Comparison of ENCODE assay signal across 8 cellular contexts in genomic region chr3:128076783-128077624, GRCh38. TPM values are rescaled to one million over a fixed set of nuclear protein-coding genes. Genes with fewer than 3 reads are reported as not detected.
DNase-seq lines count a peak whose midpoint lies in the region; ATAC-seq and TF ChIP-seq lines count a peak whose summit lies in the region.

No MANE protein-coding gene starts in this region.

- peaks cover 41% of the 10 kb centered on the region for H3K36me3 Mint-ChIP-seq in CD4-positive, CD25-positive, alpha-beta regulatory T cell

- intact Hi-C loops in right lobe of liver (cut with DNase I) = loop anchor here in 1 of 2 donors (10.0 kb wide), 1 partner anchor 418 kb away; the partner anchor contains the start of gene GATA2

- H3K4me3 ChIP-seq in CD4-positive, CD25-positive, alpha-beta regulatory T cell (ENCODE audit: low read depth, low read length) = no peak overlapping the region
- H3K4me3 ChIP-seq in NT2/D1 (ENCODE audit: insufficient read length, low read depth) = peak overlapping the region; percentile 36
- H3K4me3 ChIP-seq in right lobe of liver = peak overlapping the region; percentile 39 to 45 (median 40)

- peak overlapping the region in 1 of 3 donors; percentile 17 for H3K27ac Mint-ChIP-seq in CD4-positive, CD25-positive, alpha-beta regulatory T cell

- TF ChIP-seq CTCF in right lobe of liver (IDR thresholded peaks at IDR 0.05) = no peak

- H3K9me3 Mint-ChIP-seq in CD4-positive, CD25-positive, alpha-beta regulatory T cell = no peaks in the 10 kb centered on the region

- peaks cover 0 to 20% (median 4%) of the 10 kb centered on the region in 4 donors for H3K4me1 Mint-ChIP-seq in CD4-positive, CD25-positive, alpha-beta regulatory T cell

- H3K9me3 ChIP-seq in CD4-positive, CD25-positive, alpha-beta regulatory T cell (ENCODE audit: control insufficient read depth in 2 of 2, low read length in 2 of 2) = no peaks in the 10 kb centered on the region
- H3K9me3 ChIP-seq in NT2/D1 (ENCODE audit: insufficient read depth, low read length) = no peaks in the 10 kb centered on the region
- no peaks in the 10 kb centered on the region for H3K9me3 ChIP-seq in right lobe of liver

- H3K27me3 Mint-ChIP-seq in CD4-positive, CD25-positive, alpha-beta regulatory T cell = peaks cover 8% of the 10 kb centered on the region

- H3K4me1 ChIP-seq in CD4-positive, CD25-positive, alpha-beta regulatory T cell (ENCODE audit: control insufficient read depth, insufficient read depth, low read length, poor library complexity, severe bottlenecking) = peaks cover 22% of the 10 kb centered on the region
- H3K4me1 ChIP-seq in NT2/D1 (ENCODE audit: insufficient read depth, insufficient read length) (peaks cover 15% of the 10 kb centered on the region), right lobe of liver (peaks cover 0 to 59% (median 24%) of the 10 kb centered on the region in 4 donors)

- peak overlapping the region; percentile 66 for H3K9ac ChIP-seq in NT2/D1 (ENCODE audit: insufficient read length, low read depth)

- DNase-seq in CD4-positive, CD25-positive, alpha-beta regulatory T cell = peak; percentile 30 to 45 (median 42)
- DNase-seq in NT2/D1 (ENCODE audit: low read depth, low spot score) (no peak), cerebellum (ENCODE audit: low spot score) (peak; percentile 85), right lobe of liver (peak in 1 of 3 donors; percentile 61), mucosa of gallbladder (ENCODE audit: low spot score) (no peak), DMS53 (lab: John Stamatoyannopoulos, UW) (no peak)
- DNase-seq in stimulated activated naive CD4-positive, alpha-beta T cell (lab: John Stamatoyannopoulos, UW) = peak in 5 of 6 experiments; percentile 8 to 44 (median 35)

- ATAC-seq in CD4-positive, CD25-positive, alpha-beta regulatory T cell (ENCODE audit: low read depth in 2 of 2) = peak; percentile 19 to 20
- ATAC-seq in right lobe of liver (no peak), HG03196 (IDR thresholded peaks at IDR 0.05; ENCODE audit: unreplicated experiment) (no peak)

- no peak overlapping the region for H3K27ac ChIP-seq in CD4-positive, CD25-positive, alpha-beta regulatory T cell (ENCODE audit: insufficient read depth, low read length, poor library complexity, severe bottlenecking)
- H3K27ac ChIP-seq in right lobe of liver = no peak overlapping the region

- peaks cover 34% of the 10 kb centered on the region for H3K36me3 ChIP-seq in CD4-positive, CD25-positive, alpha-beta regulatory T cell (ENCODE audit: control insufficient read depth, insufficient read depth, low read length)
- H3K36me3 ChIP-seq in NT2/D1 (ENCODE audit: insufficient read depth, insufficient read length, low read length) = peaks cover 60% of the 10 kb centered on the region
- peaks cover 0 to 2% (median 0%) of the 10 kb centered on the region in 4 donors for H3K36me3 ChIP-seq in right lobe of liver

- WGBS in right lobe of liver (ENCODE audit: insufficient coverage, low coverage, low lambda C conversion rate, missing lambda C conversion rate) = 26% methylated on average over 19 of the region's 72 CpGs

- no peaks in the 10 kb centered on the region for H3K27me3 ChIP-seq in CD4-positive, CD25-positive, alpha-beta regulatory T cell (ENCODE audit: control insufficient read depth, insufficient read depth, low read length)
- H3K27me3 ChIP-seq in NT2/D1 (ENCODE audit: insufficient read depth, insufficient read length) (peaks cover 13% of the 10 kb centered on the region), right lobe of liver (no peaks in the 10 kb centered on the region)

- peak overlapping the region; percentile 54 to 84 (median 76) for H3K4me3 Mint-ChIP-seq in CD4-positive, CD25-positive, alpha-beta regulatory T cell

- TF ChIP-seq POLR2A in right lobe of liver (IDR thresholded peaks at IDR 0.05) = no peak

RNA-seq across cellular contexts. Expression of gene SEC61A1, which starts 24.8 kb away (rescaled TPM):
- 127 TPM for total RNA-seq in CD4-positive, CD25-positive, alpha-beta regulatory T cell
- polyA plus RNA-seq in CD4-positive, CD25-positive, alpha-beta regulatory T cell = 100 to 1,000 TPM; 112 to 125 (median 125) TPM
- total RNA-seq in cerebellum = 70.1 TPM
- 100 to 1,000 TPM; 120 to 187 (median 151) TPM for total RNA-seq in right lobe of liver
- 203 TPM for total RNA-seq in mucosa of gallbladder

RNA-seq across cellular contexts. Expression of gene RUVBL1, which starts 46.6 kb away (rescaled TPM):
- 22.9 TPM for total RNA-seq in CD4-positive, CD25-positive, alpha-beta regulatory T cell
- 10 to 100 TPM; 77.4 to 88.2 (median 82.6) TPM for polyA plus RNA-seq in CD4-positive, CD25-positive, alpha-beta regulatory T cell
- total RNA-seq in cerebellum (30.8 TPM), right lobe of liver (10 to 100 TPM in 5 of 6 experiments, 1 to 10 TPM in 1; 8.6 to 20.3 (median 12.9) TPM), mucosa of gallbladder (20.6 TPM)

Comparison
In these comparisons a context has a peak if more than half of its experiments do, and no peak if none do; other contexts are left out.
1. ATAC-seq: peak in CD4-positive, CD25-positive, alpha-beta regulatory T cell (2 of 2); none in right lobe of liver (0 of 4) and HG03196 (single experiment).
2. DNase-seq: peak in CD4-positive, CD25-positive, alpha-beta regulatory T cell (3 of 3), cerebellum (single experiment) and stimulated activated naive CD4-positive, alpha-beta T cell (5 of 6); none in NT2/D1 (single experiment), mucosa of gallbladder (single experiment) and DMS53 (single experiment).